13 cellular contexts compared by ENCODE assay signal in the genomic region with DNA sequence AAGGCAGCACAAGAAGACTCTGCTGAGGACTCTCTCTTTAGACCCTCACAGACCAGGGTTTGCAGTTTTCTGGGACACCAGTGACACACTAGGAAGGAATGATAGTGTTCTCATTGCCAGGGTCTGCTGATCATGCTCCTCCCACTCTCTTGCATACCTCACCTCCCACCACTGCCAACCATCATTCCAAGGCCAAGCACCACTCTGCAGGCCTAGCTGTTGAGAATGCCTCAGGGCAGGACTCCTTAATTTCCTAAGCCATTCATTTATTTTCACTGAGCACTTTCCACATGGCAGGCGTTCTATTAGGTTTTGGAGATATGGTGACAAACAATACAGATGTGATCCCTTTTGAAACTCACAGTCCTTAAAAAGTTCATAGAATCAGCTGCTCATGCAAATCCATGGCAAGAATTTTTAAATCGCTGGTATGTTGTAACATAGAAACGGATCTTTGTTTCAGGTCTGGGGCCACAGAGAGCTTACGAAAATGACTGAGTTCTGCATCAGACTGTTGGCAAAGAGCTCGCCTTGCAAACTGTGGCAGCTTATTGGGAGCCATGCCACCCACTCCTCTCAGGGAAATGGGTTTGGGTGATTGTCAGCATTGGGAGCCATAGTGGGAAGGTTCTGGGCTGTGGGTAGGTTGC.
A peak's percentile ranks its signal among the peaks of the same experiment; 100 is the strongest.
DNase-seq lines count a peak whose midpoint lies in the region; ATAC-seq, FAIRE-seq and TF ChIP-seq lines count a peak whose summit lies in the region.
"Had no signal": no experiment of that assay in that cellular context is flagged by ENCODE, and none has a peak within 500 bp of the region (broad histone marks: within the 10 kb centered on the region; RNA-seq: fewer than 3 reads in every experiment).

No MANE protein-coding gene starts in this region.

- H2BK12ac ChIP-seq in H9 (ENCODE audit: insufficient read length, low read depth, low read length): no peak overlapping the region

- no peak overlapping the region for H3K56ac ChIP-seq in H9 (ENCODE audit: insufficient read length, low read depth, low read length)

- no peak overlapping the region for H2AK5ac ChIP-seq in H9 (ENCODE audit: insufficient read length, low read length)

- H3K36me3 Mint-ChIP-seq in WTC11 (0 out of 2 replicates have a peak, but pooled peaks cover 2% of the 10 kb centered on the region), H9 (ENCODE audit: insufficient read depth in 1 of 3, low read depth in 3 of 3) (peaks cover 0 to 3% (median 2%) of the 10 kb centered on the region in 3 experiments; a peak in 3 of 7 replicates)
- H3K36me3 Mint-ChIP-seq: activated naive CD4-positive, alpha-beta T cell treated with anti-CD3 and anti-CD28 coated beads, Interleukin-2, amount 10 ng/mL, durations not matched to agents 7 days and 5 days had no signal

- H3K4ac ChIP-seq in H9 (ENCODE audit: low read depth, low read length): no peak overlapping the region

- H4K8ac ChIP-seq in H9 (replicated peaks; ENCODE audit: insufficient read length, low read depth, low read length): no peak overlapping the region

- H3K79me1 ChIP-seq in H9 (ENCODE audit: insufficient read depth, low read depth, low read length, poor library complexity, severe bottlenecking): no peaks in the 10 kb centered on the region

- H3K4me3 Mint-ChIP-seq in WTC11: no peak overlapping the region
- H3K4me3 Mint-ChIP-seq in H9: no peak overlapping the region
- H3K4me3 Mint-ChIP-seq: activated naive CD4-positive, alpha-beta T cell treated with anti-CD3 and anti-CD28 coated beads, Interleukin-2, amount 10 ng/mL, durations not matched to agents 7 days and 5 days had no signal

- no peaks in the 10 kb centered on the region for H3K9me3 ChIP-seq in H9 (ENCODE audit: control insufficient read depth, low read depth, low read length)
- no peaks in the 10 kb centered on the region for H3K9me3 ChIP-seq in HepG2 (ENCODE audit: low read length)
- H3K9me3 ChIP-seq: thyroid gland had no signal

- H3K9me3 Mint-ChIP-seq in WTC11: no peaks in the 10 kb centered on the region
- H3K9me3 Mint-ChIP-seq in H9: no peaks in the 10 kb centered on the region
- H3K9me3 Mint-ChIP-seq: activated naive CD4-positive, alpha-beta T cell treated with anti-CD3 and anti-CD28 coated beads, Interleukin-2, amount 10 ng/mL, durations not matched to agents 7 days and 5 days had no signal

- H3K36me3 ChIP-seq in H7 (replicated peaks; ENCODE audit: control insufficient read depth, insufficient read depth, low read length): no peaks in the 10 kb centered on the region
- H3K36me3 ChIP-seq in HepG2 (replicated peaks in 1 of 2; ENCODE audit: control insufficient read depth in 1 of 2, insufficient read depth in 2 of 2, low read length in 2 of 2): no peaks in the 10 kb centered on the region
- H3K36me3 ChIP-seq: thyroid gland had no signal

- H4K20me1 ChIP-seq in H9 (ENCODE audit: control insufficient read depth, insufficient read depth, insufficient read length) (no peaks in the 10 kb centered on the region), HepG2 (ENCODE audit: insufficient read depth, low read length) (no peaks in the 10 kb centered on the region)

- H3K4me1 Mint-ChIP-seq in WTC11 (peaks cover 17% of the 10 kb centered on the region), H9 (peaks cover 10 to 13% of the 10 kb centered on the region in 2 experiments)
- H3K4me1 Mint-ChIP-seq: activated naive CD4-positive, alpha-beta T cell treated with anti-CD3 and anti-CD28 coated beads, Interleukin-2, amount 10 ng/mL, durations not matched to agents 7 days and 5 days had no signal

- H3K27me3 ChIP-seq in H7 (ENCODE audit: control insufficient read depth, insufficient read depth, low read length) (no peaks in the 10 kb centered on the region), H9 (ENCODE audit: insufficient read depth, low read length) (no peaks in the 10 kb centered on the region), HepG2 (ENCODE audit: control insufficient read depth in 1 of 2, insufficient read depth in 2 of 2, low read length in 2 of 2) (peaks cover 1 to 8% of the 10 kb centered on the region in 2 experiments; a peak in 4 of 5 replicates)
- H3K27me3 ChIP-seq: thyroid gland had no signal

- H2BK5ac ChIP-seq in H9 (ENCODE audit: insufficient read length, low read length): no peak overlapping the region

- H2AFZ ChIP-seq in H9 (ENCODE audit: low read length) (no peak overlapping the region), HepG2 (ENCODE audit: low read length) (no peak overlapping the region)

- no peak overlapping the region for H4K91ac ChIP-seq in H9 (ENCODE audit: insufficient read length, low read depth, low read length)

- no peak overlapping the region for H3K18ac ChIP-seq in H9 (ENCODE audit: insufficient read length, low read depth, low read length)

- no peak for FAIRE-seq in HepG2 (lab: Jason Lieb, UNC)

- H2BK120ac ChIP-seq in H9 (ENCODE audit: low read depth, low read length, poor library complexity, severe bottlenecking): no peak overlapping the region

- DNase-seq in H7: peak; percentile 21
- DNase-seq in WTC11 (ENCODE audit: low spot score): no peak
- peak; percentile 89 for DNase-seq in foreskin fibroblast
- peak; percentile 92 for DNase-seq in renal cortical epithelial cell (ENCODE audit: low read depth)
- DNase-seq in H9: no peak
- DNase-seq in NCI-H2196 (lab: John Stamatoyannopoulos, UW; ENCODE audit: unreplicated experiment): no peak
- DNase-seq in HepG2 (ENCODE audit: low spot score): no peak
- DNase-seq: activated naive CD4-positive, alpha-beta T cell treated with anti-CD3 and anti-CD28 coated beads, Interleukin-2, amount 10 ng/mL, durations not matched to agents 7 days and 5 days; DMS53; dorsolateral prefrontal cortex; hypothalamus; thyroid gland had no signal

- H3K4me1 ChIP-seq in H9 (ENCODE audit: insufficient read depth, low read length) (peaks cover 4% of the 10 kb centered on the region; the same call in 1 of the 2 replicates), HepG2 (ENCODE audit: insufficient read depth, low read length) (no peaks in the 10 kb centered on the region)
- H3K4me1 ChIP-seq: thyroid gland had no signal

- in situ Hi-C loops in HepG2 (cut with HindIII; ENCODE audit: extremely low pct_ligation_motif_present, low pct_unique_long_range_greater_than_20kb): loop anchor here (25.0 kb wide), 1 partner anchor 1124 kb away; no protein-coding TSS in a partner anchor

- TF ChIP-seq CTCF in WTC11 (IDR thresholded peaks at IDR 0.05): no peak
- TF ChIP-seq CTCF in foreskin fibroblast (IDR thresholded peaks at IDR 0.05; ENCODE audit: low read depth, low read length): no peak
- TF ChIP-seq CTCF in H9 (conservative IDR thresholded peaks at IDR 0.05): no peak
- no peak for TF ChIP-seq CTCF in HepG2 (CRISPR knock-in tag; IDR thresholded peaks at IDR 0.05)

- H2BK15ac ChIP-seq in H9 (ENCODE audit: low read depth, low read length): no peak overlapping the region

- no peak for TF ChIP-seq RAD21 in HepG2 (CRISPR knock-in tag; IDR thresholded peaks at IDR 0.05)

- BruUV-seq in HepG2 (replicated peaks; lab: Mats Ljungman, UMichigan): no TSS peak

- H3K4me3 ChIP-seq in H7 (ENCODE audit: insufficient read depth, low read depth, low read length): no peak overlapping the region
- no peak overlapping the region for H3K4me3 ChIP-seq in foreskin fibroblast (ENCODE audit: low read depth in 1 of 2, low read length in 2 of 2)
- H3K4me3 ChIP-seq in HepG2 (replicated peaks in 1 of 3; ENCODE audit: insufficient read depth in 1 of 3, low read depth in 2 of 3, low read length in 3 of 3): no peak overlapping the region
- H3K4me3 ChIP-seq: dorsolateral prefrontal cortex, thyroid gland had no signal

- WGBS in H9 (ENCODE audit: extremely low coverage, insufficient read length, low lambda C conversion rate): no CpG with 5 or more reads among the region's 5 CpGs
- WGBS in HepG2 (ENCODE audit: low lambda C conversion rate): 1% methylated on average over 5 of the region's 5 CpGs

- CTCF ChIA-PET in WTC11 (lab: Charles Lee): interaction anchor here (1.1 to 2.9 kb wide), 3 partner anchors 73 to 246 kb away, joined by 3 to 9 read pairs (median 8); no protein-coding TSS in a partner anchor
- CTCF ChIA-PET in HepG2 (lab: Yijun Ruan, JAX; ENCODE audit: low intra/inter-chr PET ratio, low total read pairs): no interaction called here

- intact Hi-C loops in HepG2 (cut with micrococcal nuclease; ENCODE audit: unreplicated experiment): no loop called here

- H3K9ac ChIP-seq in H9 (ENCODE audit: extremely low read depth, insufficient read length, low read length): no peak overlapping the region
- no peak overlapping the region for H3K9ac ChIP-seq in HepG2 (ENCODE audit: insufficient read depth, low read depth, low read length)

- H2BK20ac ChIP-seq in H9 (ENCODE audit: low read depth, low read length, poor library complexity, severe bottlenecking): no peak overlapping the region

- TF ChIP-seq POLR2A in HepG2 (IDR thresholded peaks at IDR 0.05; ENCODE audit: insufficient read depth in 1 of 2, low read depth in 2 of 2, low read length in 2 of 2): no peak

- no peaks in the 10 kb centered on the region for H3K23me2 ChIP-seq in H9 (ENCODE audit: insufficient read length, low read depth, low read length, poor library complexity, severe bottlenecking)

- H3K27ac ChIP-seq in H9 (ENCODE audit: insufficient read length, low read depth, low read length) (no peak overlapping the region), HepG2 (ENCODE audit: extremely low read length, insufficient read depth, low read length) (no peak overlapping the region)
- H3K27ac ChIP-seq: dorsolateral prefrontal cortex, thyroid gland had no signal

- H3K4me2 ChIP-seq in H9 (ENCODE audit: insufficient read depth, insufficient read length, low read length) (no peak overlapping the region), HepG2 (ENCODE audit: low read depth, low read length) (no peak overlapping the region)

- no peak overlapping the region for H4K5ac ChIP-seq in H9 (ENCODE audit: insufficient read length, low read depth, low read length)

- H3T11ph ChIP-seq in H9 (ENCODE audit: low read length): no peak overlapping the region

- no peak overlapping the region; the same call in 1 of the 2 replicates for H3K14ac ChIP-seq in H9 (ENCODE audit: insufficient read depth, low read length)

- no peaks in the 10 kb centered on the region for H3K79me2 ChIP-seq in H9 (ENCODE audit: insufficient read depth, low read length)
- no peaks in the 10 kb centered on the region for H3K79me2 ChIP-seq in HepG2 (ENCODE audit: insufficient read depth, low read length)

- peak; percentile 30; the same call in 1 of the 2 replicates for ATAC-seq in WTC11
- ATAC-seq in HG02588 (IDR thresholded peaks at IDR 0.05; ENCODE audit: unreplicated experiment): no peak
- ATAC-seq in HepG2: no peak

- H3K27me3 Mint-ChIP-seq in WTC11 (ENCODE audit: low read depth) (no peaks in the 10 kb centered on the region), H9 (ENCODE audit: low read depth) (no peaks in the 10 kb centered on the region; the same call in none of the 2 replicates)

- no peak overlapping the region for H3K23ac ChIP-seq in H9 (ENCODE audit: insufficient read length, low read depth, low read length)

- H3K27ac Mint-ChIP-seq in WTC11: no peak overlapping the region; the same call in 1 of the 2 replicates
- peak overlapping the region in 1 of 3 experiments; percentile 46; a peak in 2 of 7 replicates for H3K27ac Mint-ChIP-seq in H9
- H3K27ac Mint-ChIP-seq: activated naive CD4-positive, alpha-beta T cell treated with anti-CD3 and anti-CD28 coated beads, Interleukin-2, amount 10 ng/mL, durations not matched to agents 7 days and 5 days had no signal

- POLR2A ChIA-PET in WTC11 (lab: Charles Lee) (no interaction called here), HepG2 (lab: Yijun Ruan, JAX) (no interaction called here)

- TF ChIP-seq EP300 in HepG2 (IDR thresholded peaks at IDR 0.05; ENCODE audit: low read depth in 2 of 2, low read length in 2 of 2) (no peak), HepG2 (CRISPR knock-in tag; IDR thresholded peaks at IDR 0.05; ENCODE audit: borderline replicate concordance) (no peak)

Comparison
In these comparisons a context has a peak if more than half of its experiments do, and no peak if none do; other contexts are left out.
1. DNase-seq: peak in H7 (single experiment), foreskin fibroblast (2 of 2) and renal cortical epithelial cell (single experiment); none in WTC11 (single experiment), H9 (single experiment), NCI-H2196 (single experiment) and HepG2 (single experiment).